Comparison of ENCODE assay signal across 28 cellular contexts in the genomic region with DNA sequence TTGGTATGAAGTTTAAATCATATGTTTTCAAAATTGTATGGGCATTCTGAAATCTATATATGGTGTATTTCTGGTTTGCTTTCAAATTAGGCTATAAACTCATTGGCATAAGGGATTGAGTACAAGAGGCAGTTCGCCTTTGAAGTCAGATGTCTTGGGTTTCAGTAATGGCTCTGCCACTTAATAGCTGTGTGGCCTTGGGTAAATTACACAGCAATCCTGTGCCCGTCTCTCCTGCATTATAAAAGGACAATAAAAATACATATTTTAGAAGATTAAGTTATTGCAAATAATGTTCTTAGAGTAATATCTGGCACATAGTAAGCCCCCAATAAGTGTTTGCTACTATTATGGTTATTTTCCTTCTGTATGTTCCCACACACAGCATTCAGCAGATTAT. TPM values are rescaled to one million over a fixed set of nuclear protein-coding genes. Genes with fewer than 3 reads are reported as not detected.
"Had no signal": no experiment of that assay in that cellular context is flagged by ENCODE, and none has a peak within 500 bp of the region (broad histone marks: within the 10 kb centered on the region; RNA-seq: fewer than 3 reads in every experiment).

No MANE protein-coding gene starts in this region.

- H3K27ac ChIP-seq: ascending aorta, cardiac muscle cell, KMS-11, RWPE1 had no signal

- H3K27me3 ChIP-seq: ascending aorta, cardiac muscle cell had no signal

- H3K9me3 ChIP-seq: ascending aorta had no signal

- ATAC-seq: activated CD8-positive, alpha-beta T cell treated with anti-CD3 and anti-CD28 coated beads for 36 hours; activated T-cell treated with anti-CD3 and anti-CD28 coated beads, Interleukin-2, amount 50 U/mL, for 72 hours; activated T-helper 17 cell treated with anti-CD3 and anti-CD28 coated beads, Interleukin-2, amount 50 U/mL, for 72 hours had no signal

- DNase-seq: activated CD4-positive, alpha-beta T cell treated with anti-CD3 and anti-CD28 coated beads, Interleukin-2, amount 10 ng/mL, durations not matched to agents 24 days and 14 days; activated CD4-positive, alpha-beta T cell treated with anti-CD3 and anti-CD28 coated beads, Interleukin-2, amount 50 U/mL, for 4 hours; activated CD8-positive, alpha-beta T cell treated with anti-CD3 and anti-CD28 coated beads for 36 hours; activated effector memory CD4-positive, alpha-beta T cell treated with anti-CD3 and anti-CD28 coated beads, Interleukin-2, amount 50 U/mL, for 16 hours; activated naive CD4-positive, alpha-beta T cell; activated naive CD4-positive, alpha-beta T cell treated with anti-CD3 and anti-CD28 coated beads, Interleukin-2, amount 50 U/mL, for 16 hours; activated naive CD8-positive, alpha-beta T cell treated with anti-CD3 and anti-CD28 coated beads for 36 hours; activated T-cell treated with anti-CD3 and anti-CD28 coated beads, Interleukin-2, amount 50 U/mL, for 1 hour; activated T-cell treated with anti-CD3 and anti-CD28 coated beads, Interleukin-2, amount 50 U/mL, for 72 hours; amygdala; MM.1S; MV-4-11; NCI-H1092; NCI-H1436 treated with DMSO at 0.1 percent for 48 hours; NCI-H1694 treated with DMSO at 0.1 percent for 48 hours; NCI-H2029; NCI-H345; NCI-H524 treated with DMSO at 0.1 percent for 48 hours; Right ventricle myocardium superior had no signal

- H3K4me2 ChIP-seq: KMS-11 had no signal

- H3K36me3 ChIP-seq: ascending aorta, cardiac muscle cell had no signal

- H3K4me3 ChIP-seq: ascending aorta, cardiac muscle cell had no signal

- H3K9ac ChIP-seq: KMS-11 had no signal

- H3K4me1 ChIP-seq: ascending aorta had no signal

RNA-seq across cellular contexts. Expression of a gene that starts 20.4 kb away (rescaled TPM):
- total RNA-seq: activated CD4-positive, alpha-beta T cell treated with anti-CD3 and anti-CD28 coated beads, Interleukin-2, amount 10 ng/mL, durations not matched to agents 24 days and 14 days; activated CD8-positive, alpha-beta memory T cell treated with anti-CD3 and anti-CD28 coated beads for 36 hours; activated CD8-positive, alpha-beta T cell treated with anti-CD3 and anti-CD28 coated beads for 36 hours; activated naive CD8-positive, alpha-beta T cell treated with anti-CD3 and anti-CD28 coated beads for 36 hours; activated T-cell treated with anti-CD3 and anti-CD28 coated beads, Interleukin-2, amount 50 U/mL, for 72 hours; activated T-helper 17 cell treated with anti-CD3 and anti-CD28 coated beads, Interleukin-2, amount 50 U/mL, for 72 hours; ascending aorta; cardiac muscle cell; LHCN-M2; NCI-H460; Right ventricle myocardium superior; T-helper 1 cell treated with Interleukin-12 subunit alpha and Interleukin-12 subunit beta and Interleukin-4 antibody, amounts not matched to agents 30 ng/mL and 1 ng/mL, for 36 hours had no signal
- polyA plus RNA-seq: cardiac muscle cell had no signal
